ENCODE assay signal across 1 cellular context in genomic region chr20:3243718-3244358, GRCh38.
TF ChIP-seq lines count a peak whose summit lies in the region.

No MANE protein-coding gene starts in this region.

TF ChIP-seq in H1, 55 proteins besides CTCF, POLR2A, EP300 and RAD21:
- TF ChIP-seq JUN (IDR thresholded peaks at IDR 0.05; ENCODE audit: low read depth, low read length) (no peak), HDAC6 (IDR thresholded peaks at IDR 0.05; ENCODE audit: low read depth, low read length) (no peak), YY1 (IDR thresholded peaks at IDR 0.05; ENCODE audit: low read depth, low read length) (no peak), SRF (IDR thresholded peaks at IDR 0.05; ENCODE audit: low read depth, low read length) (no peak), ATF2 (IDR thresholded peaks at IDR 0.05; ENCODE audit: low read length) (no peak), RFX5 (IDR thresholded peaks at IDR 0.05; ENCODE audit: borderline replicate concordance, low read depth, low read length) (no peak), CBX5 (IDR thresholded peaks at IDR 0.05; ENCODE audit: low read depth, low read length) (no peak), BACH1 (IDR thresholded peaks at IDR 0.05; ENCODE audit: low read length) (no peak), CHD2 (IDR thresholded peaks at IDR 0.05; ENCODE audit: low read length) (no peak), TAF7 (optimal IDR thresholded peaks at IDR 0.05; ENCODE audit: borderline replicate concordance, low read depth, low read length) (no peak)
